Comparison of ENCODE assay signal across 13 cellular contexts in the genomic region with DNA sequence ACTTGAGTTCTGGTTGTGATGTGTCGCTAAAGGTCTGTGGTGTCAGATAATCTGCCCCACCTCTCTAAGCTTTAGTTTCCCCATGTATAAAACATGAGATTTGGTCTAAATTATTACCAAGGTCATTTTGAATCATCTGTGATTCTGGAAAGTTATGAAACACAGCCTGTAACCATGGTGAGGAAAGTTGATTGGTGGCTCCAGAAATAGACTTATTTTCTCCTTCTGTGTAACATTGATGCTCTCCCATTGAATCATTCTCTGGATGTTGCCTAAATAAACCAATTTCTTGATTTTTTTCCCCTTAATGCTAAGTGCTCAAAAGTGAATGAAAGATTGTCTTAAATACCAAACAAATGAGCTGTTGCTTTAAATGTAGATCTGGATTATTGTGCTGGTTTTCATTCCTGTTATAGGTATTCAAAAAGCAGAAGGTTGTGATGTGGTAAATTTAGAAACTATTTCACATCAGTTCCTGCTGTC. TPM values are rescaled to one million over a fixed set of nuclear protein-coding genes. Genes with fewer than 3 reads are reported as not detected.
DNase-seq lines count a peak whose midpoint lies in the region; ATAC-seq and TF ChIP-seq lines count a peak whose summit lies in the region.
"Had no signal": no experiment of that assay in that cellular context is flagged by ENCODE, and none has a peak within 500 bp of the region (broad histone marks: within the 10 kb centered on the region; RNA-seq: fewer than 3 reads in every experiment).

No MANE protein-coding gene starts in this region.

- peak overlapping the region; percentile 79 for H3K27ac ChIP-seq in layer of hippocampus (ENCODE audit: low read depth, low read length)
- H3K27ac ChIP-seq: spleen had no signal

- H3K9me3 Mint-ChIP-seq in progenitor cell of endocrine pancreas (ENCODE audit: low read depth): no peaks in the 10 kb centered on the region

- DNase-seq in AG08395 (ENCODE audit: low spot score) (peak; percentile 70), GM13976 (ENCODE audit: low spot score) (peak; percentile 28), amniotic epithelial cell (ENCODE audit: low read depth) (peak; percentile 81), NCI-H2029 treated with DMSO at 0.1 percent for 48 hours (lab: John Stamatoyannopoulos, UW) (no peak), progenitor cell of endocrine pancreas (ENCODE audit: low spot score, unreplicated experiment) (no peak)
- DNase-seq in activated effector memory CD4-positive, alpha-beta T cell treated with Interleukin-2 at 50 U/mL for 16 hours: no peak
- DNase-seq: Calu3, mesendoderm, NCI-H446 treated with DMSO at 0.1 percent for 48 hours, spleen had no signal

- TF ChIP-seq CTCF in GM13976 (IDR thresholded peaks at IDR 0.05; ENCODE audit: borderline replicate concordance, control extremely low read depth, extremely low read depth, insufficient read depth, missing control alignments) (no peak), progenitor cell of endocrine pancreas (IDR thresholded peaks at IDR 0.05; ENCODE audit: unreplicated experiment) (no peak)

- no peaks in the 10 kb centered on the region for H3K36me3 Mint-ChIP-seq in progenitor cell of endocrine pancreas (ENCODE audit: insufficient read depth)

- no peaks in the 10 kb centered on the region for H3K4me1 Mint-ChIP-seq in progenitor cell of endocrine pancreas (ENCODE audit: low read depth)

- no peaks in the 10 kb centered on the region for H3K27me3 ChIP-seq in layer of hippocampus (ENCODE audit: control insufficient read depth, insufficient read depth, low read length)
- H3K27me3 ChIP-seq: esophagus muscularis mucosa, spleen had no signal

- no peak overlapping the region for H3K27ac Mint-ChIP-seq in progenitor cell of endocrine pancreas

- in situ Hi-C loops in GM13976 (cut with MboI; ENCODE audit: low sequenced_read_pairs, unreplicated experiment): no loop called here

- ATAC-seq in GM21529 (IDR thresholded peaks at IDR 0.05; ENCODE audit: unreplicated experiment): no peak

- no peaks in the 10 kb centered on the region for H3K27me3 Mint-ChIP-seq in progenitor cell of endocrine pancreas

- no peak overlapping the region for H3K4me3 Mint-ChIP-seq in progenitor cell of endocrine pancreas (ENCODE audit: low read depth)

RNA-seq across cellular contexts. Expression of a gene that starts 30.0 kb away (rescaled TPM):
- total RNA-seq in progenitor cell of endocrine pancreas: 19.2 and 19.4 TPM in 2 replicates

Comparison
In these comparisons a context has a peak if more than half of its experiments do, and no peak if none do; other contexts are left out.
1. DNase-seq: peak in AG08395 (single experiment), GM13976 (single experiment) and amniotic epithelial cell (single experiment); none in NCI-H2029 treated with DMSO at 0.1 percent for 48 hours (single experiment), activated effector memory CD4-positive, alpha-beta T cell treated with Interleukin-2 at 50 U/mL for 16 hours (single experiment) and progenitor cell of endocrine pancreas (single experiment).